In genomic region chr11:114087028-114087427, GRCh38 we compare ENCODE assay signal across 21 cellular contexts. TPM values are rescaled to one million over a fixed set of nuclear protein-coding genes. Genes with fewer than 3 reads are reported as not detected.
DNase-seq lines count a peak whose midpoint lies in the region; TF ChIP-seq lines count a peak whose summit lies in the region.
"Had no signal": no experiment of that assay in that cellular context is flagged by ENCODE, and none has a peak within 500 bp of the region (broad histone marks: within the 10 kb centered on the region; RNA-seq: fewer than 3 reads in every experiment).

No MANE protein-coding gene starts in this region.

- no peak for TF ChIP-seq CTCF in HL-60 (IDR thresholded peaks at IDR 0.05; ENCODE audit: insufficient read depth, low read length)
- TF ChIP-seq CTCF in spleen (IDR thresholded peaks at IDR 0.05 in 8 of 11, conservative IDR thresholded peaks at IDR 0.05 in 3 of 11), result no peak

- intact Hi-C loops in activated CD4-positive, alpha-beta T cell treated with anti-CD3 and anti-CD28 coated beads, Interleukin-2, amount 10 ng/mL, durations not matched to agents 24 days and 14 days (cut with micrococcal nuclease), result no loop called here
- intact Hi-C loops in spleen (cut with DNase I; ENCODE audit: low total_unique reads), result loop anchor here (10.0 kb wide), 1 partner anchor 48 kb away; no protein-coding TSS in a partner anchor

- TF ChIP-seq POLR2A in spleen (IDR thresholded peaks at IDR 0.05), result no peak

- peak overlapping the region; percentile 60 for H3K27ac Mint-ChIP-seq in activated CD4-positive, alpha-beta T cell treated with anti-CD3 and anti-CD28 coated beads, Interleukin-2, amount 10 ng/mL, durations not matched to agents 24 days and 14 days
- H3K27ac Mint-ChIP-seq: activated B cell treated with CpG ODN at 0.5 μM for 24 hours; activated CD8-positive, alpha-beta memory T cell treated with anti-CD3 and anti-CD28 coated beads, Interleukin-2, amount 10 ng/mL, durations not matched to agents 7 days and 5 days; dendritic cell treated with granulocyte-macrophage colony-stimulating factor and Interleukin-4, amounts not matched to agents 40 ng/mL and 50 ng/mL, for 4 days; stimulated activated naive B cell treated with anti-CD40 and anti-IgM and Interleukin-4, amounts not matched to agents 10 μg/mL and 1 μg/mL and 100 μg/mL, for 72 hours had no signal

- peaks cover 21 to 100% (median 81%) of the 10 kb centered on the region in 6 donors for H3K4me1 ChIP-seq in spleen

- no peaks in the 10 kb centered on the region for H3K9me3 ChIP-seq in spleen
- H3K9me3 ChIP-seq: lower lobe of right lung had no signal

- H3K36me3 ChIP-seq in spleen, result peaks cover 0 to 39% (median 0%) of the 10 kb centered on the region in 6 donors

- peaks cover 16% of the 10 kb centered on the region for H3K27me3 Mint-ChIP-seq in activated CD4-positive, alpha-beta T cell treated with anti-CD3 and anti-CD28 coated beads, Interleukin-2, amount 10 ng/mL, durations not matched to agents 24 days and 14 days
- H3K27me3 Mint-ChIP-seq: CD4-positive, CD25-positive, alpha-beta regulatory T cell had no signal

- peaks cover 22% of the 10 kb centered on the region for H3K4me1 Mint-ChIP-seq in activated CD4-positive, alpha-beta T cell treated with anti-CD3 and anti-CD28 coated beads, Interleukin-2, amount 10 ng/mL, durations not matched to agents 24 days and 14 days

- peaks cover 3% of the 10 kb centered on the region for H3K36me3 Mint-ChIP-seq in activated CD4-positive, alpha-beta T cell treated with anti-CD3 and anti-CD28 coated beads, Interleukin-2, amount 10 ng/mL, durations not matched to agents 24 days and 14 days (ENCODE audit: low read depth)
- H3K36me3 Mint-ChIP-seq: activated CD8-positive, alpha-beta memory T cell treated with anti-CD3 and anti-CD28 coated beads, Interleukin-2, amount 10 ng/mL, durations not matched to agents 7 days and 5 days had no signal

- H3K4me3 ChIP-seq in HL-60 (replicated peaks; ENCODE audit: insufficient read depth, low read length) (no peak overlapping the region), spleen (no peak overlapping the region)
- H3K4me3 ChIP-seq: lower lobe of right lung had no signal

- WGBS in spleen, 5 donors, result 37 to 69% (median 50%) methylated on average over 5 of the region's 5 CpGs

- H3K27ac ChIP-seq in HL-60 (replicated peaks) (peak overlapping the region; percentile 94), angular gyrus (ENCODE audit: low read depth, low read length) (peak overlapping the region; percentile 38), spleen (peak overlapping the region in 5 of 8 donors; percentile 23 to 54 (median 36))

- DNase-seq in activated CD4-positive, alpha-beta T cell treated with anti-CD3 and anti-CD28 coated beads, Interleukin-2, amount 10 ng/mL, durations not matched to agents 24 days and 14 days, result no peak
- DNase-seq in activated CD4-positive, alpha-beta T cell treated with anti-CD3 and anti-CD28 coated beads, Interleukin-2, amount 50 U/mL, for 48 hours, result no peak
- peak in 1 of 2 experiments; percentile 70 for DNase-seq in HL-60 (ENCODE audit: low read depth in 1 of 2, low spot score in 1 of 2)
- no peak for DNase-seq in spleen
- no peak for DNase-seq in ecto neural progenitor cell (ENCODE audit: low spot score)
- no peak for DNase-seq in D341Med (ENCODE audit: low spot score)
- DNase-seq in stimulated activated naive CD4-positive, alpha-beta T cell treated with Interleukin-2 at 50 U/mL for 16 hours (lab: John Stamatoyannopoulos, UW), result no peak
- DNase-seq: ACHN; activated B cell treated with CpG ODN at 0.5 μM for 24 hours; activated CD8-positive, alpha-beta memory T cell treated with anti-CD3 and anti-CD28 coated beads, Interleukin-2, amount 10 ng/mL, durations not matched to agents 7 days and 5 days; activated naive CD4-positive, alpha-beta T cell; CD4-positive, CD25-positive, alpha-beta regulatory T cell; glutamatergic neuron; H7; lower lobe of right lung; NCI-H1092; NCI-H2081 treated with DMSO at 0.1 percent for 48 hours; NCI-H526 treated with DMSO at 0.1 percent for 48 hours; stimulated activated naive B cell treated with anti-CD40 and anti-IgM and Interleukin-4, amounts not matched to agents 10 μg/mL and 1 μg/mL and 100 μg/mL, for 72 hours had no signal

- no peaks in the 10 kb centered on the region for H3K9me3 Mint-ChIP-seq in activated CD4-positive, alpha-beta T cell treated with anti-CD3 and anti-CD28 coated beads, Interleukin-2, amount 10 ng/mL, durations not matched to agents 24 days and 14 days
- H3K9me3 Mint-ChIP-seq: activated B cell treated with CpG ODN at 0.5 μM for 24 hours; dendritic cell treated with granulocyte-macrophage colony-stimulating factor and Interleukin-4, amounts not matched to agents 40 ng/mL and 50 ng/mL, for 4 days; stimulated activated naive B cell treated with anti-CD40 and anti-IgM and Interleukin-4, amounts not matched to agents 10 μg/mL and 1 μg/mL and 100 μg/mL, for 72 hours had no signal

- no peaks in the 10 kb centered on the region for H3K27me3 ChIP-seq in HL-60 (ENCODE audit: insufficient read depth, poor library complexity, severe bottlenecking)
- H3K27me3 ChIP-seq in spleen (replicated peaks in 1 of 7), result peaks cover 0 to 14% (median 0%) of the 10 kb centered on the region in 7 donors

- H3K4me3 Mint-ChIP-seq in activated CD4-positive, alpha-beta T cell treated with anti-CD3 and anti-CD28 coated beads, Interleukin-2, amount 10 ng/mL, durations not matched to agents 24 days and 14 days, result peak overlapping the region; percentile 36
- H3K4me3 Mint-ChIP-seq: activated B cell treated with CpG ODN at 0.5 μM for 24 hours; activated CD8-positive, alpha-beta memory T cell treated with anti-CD3 and anti-CD28 coated beads, Interleukin-2, amount 10 ng/mL, durations not matched to agents 7 days and 5 days; dendritic cell treated with granulocyte-macrophage colony-stimulating factor and Interleukin-4, amounts not matched to agents 40 ng/mL and 50 ng/mL, for 4 days; stimulated activated naive B cell treated with anti-CD40 and anti-IgM and Interleukin-4, amounts not matched to agents 10 μg/mL and 1 μg/mL and 100 μg/mL, for 72 hours had no signal

RNA-seq across cellular contexts. Expression of gene ZBTB16, which starts 27.5 kb away (rescaled TPM):
- total RNA-seq in activated CD4-positive, alpha-beta T cell treated with anti-CD3 and anti-CD28 coated beads, Interleukin-2, amount 10 ng/mL, durations not matched to agents 24 days and 14 days, result 2.5 and 3.8 TPM in 2 replicates
- 10 to 100 TPM in 6 of 7 donors, 1 to 10 TPM in 1; 8.4 to 85.6 (median 81.9) TPM for total RNA-seq in spleen
- polyA plus RNA-seq in spleen, result 1 to 10 TPM; 1.5 to 9.2 (median 2.8) TPM
- total RNA-seq: H7 had no signal

Comparison
In these comparisons a context has a peak if more than half of its experiments do, and no peak if none do; other contexts are left out.
1. H3K27ac ChIP-seq: peak in every context shown above with its lines; median percentile 94 in HL-60; 38 in angular gyrus; 36 in spleen.